Comparison of ENCODE assay signal across 9 cellular contexts in the genomic region with DNA sequence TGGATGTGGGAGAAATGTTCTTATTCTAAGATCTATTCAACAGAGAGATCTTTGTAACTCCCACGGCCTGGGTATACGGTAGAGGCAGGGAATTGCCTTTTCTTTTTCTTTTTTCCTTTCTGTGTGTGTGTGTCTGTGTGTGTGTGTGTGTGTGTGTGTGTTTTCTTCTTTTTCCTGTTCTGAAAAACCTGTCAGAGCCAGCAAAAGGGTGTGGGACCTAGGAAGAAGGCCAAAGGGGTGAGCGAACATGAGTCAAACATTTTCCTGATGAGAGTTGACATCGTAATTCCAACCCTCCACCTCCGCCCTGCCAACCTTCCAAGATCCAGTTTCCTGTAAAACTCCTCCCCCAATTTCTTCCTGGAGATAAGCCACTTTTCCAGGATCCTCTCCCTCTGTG. TPM values are rescaled to one million over a fixed set of nuclear protein-coding genes. Genes with fewer than 3 reads are reported as not detected.
DNase-seq lines count a peak whose midpoint lies in the region; ATAC-seq and TF ChIP-seq lines count a peak whose summit lies in the region.
"Had no signal": no experiment of that assay in that cellular context is flagged by ENCODE, and none has a peak within 500 bp of the region (broad histone marks: within the 10 kb centered on the region; RNA-seq: fewer than 3 reads in every experiment).

No MANE protein-coding gene starts in this region.

- no TSS peak for BruUV-seq in PC-9 (replicated peaks; lab: Mats Ljungman, UMichigan)

- no peaks in the 10 kb centered on the region for H3K36me3 ChIP-seq in ACC112 (ENCODE audit: insufficient read depth, low read length)
- H3K36me3 ChIP-seq in PC-9 (ENCODE audit: low read depth), result 0 out of 2 replicates have a peak, but pooled peaks cover 4% of the 10 kb centered on the region
- no peaks in the 10 kb centered on the region for H3K36me3 ChIP-seq in fibroblast of lung (ENCODE audit: control insufficient read depth, insufficient read depth, low read length)

- intact Hi-C loops in PC-9 (cut with micrococcal nuclease; ENCODE audit: unreplicated experiment), result loop anchor here (2.0 to 10.0 kb wide), 2 partner anchors 16 to 148 kb away; no protein-coding TSS in a partner anchor

- peaks cover 33% of the 10 kb centered on the region for H3K27me3 Mint-ChIP-seq in neural crest cell (ENCODE audit: low read depth)

- H3K9me3 Mint-ChIP-seq in neural crest cell, result no peaks in the 10 kb centered on the region

- H3F3A ChIP-seq in PC-9 (ENCODE audit: insufficient read depth, low read depth), result peaks cover 15% of the 10 kb centered on the region; the same call in 1 of the 2 replicates

- H3K9me3 ChIP-seq in PC-9 (ENCODE audit: insufficient read depth, low read depth), result no peaks in the 10 kb centered on the region
- no peaks in the 10 kb centered on the region for H3K9me3 ChIP-seq in fibroblast of lung (ENCODE audit: control insufficient read depth, insufficient read depth, low read depth, low read length)

- no peak overlapping the region for H3K9ac ChIP-seq in fibroblast of lung (ENCODE audit: insufficient read depth, low read length)

- no peaks in the 10 kb centered on the region for H3K27me3 ChIP-seq in ACC112 (ENCODE audit: insufficient read depth, low read length)
- no peaks in the 10 kb centered on the region for H3K27me3 ChIP-seq in PC-9 (ENCODE audit: insufficient read depth, low read depth)
- H3K27me3 ChIP-seq in fibroblast of lung (ENCODE audit: control insufficient read depth, insufficient read depth, low read length), result no peaks in the 10 kb centered on the region

- DNase-seq in PC-9 (peak; percentile 42 to 71), fibroblast of lung (ENCODE audit: low read depth in 2 of 2) (peak; percentile 80 to 82), neural crest cell (ENCODE audit: low read depth, low spot score) (no peak), COLO668 (lab: John Stamatoyannopoulos, UW; ENCODE audit: unreplicated experiment) (no peak), HK-2 (ENCODE audit: unreplicated experiment) (no peak), DMS153 treated with DMSO at 0.1 percent for 48 hours (lab: John Stamatoyannopoulos, UW; ENCODE audit: unreplicated experiment) (no peak)
- DNase-seq: NCI-H1436 had no signal

- TF ChIP-seq CTCF in PC-9 (conservative IDR thresholded peaks at IDR 0.05) (no peak), fibroblast of lung (conservative IDR thresholded peaks at IDR 0.05 in 1 of 2, IDR thresholded peaks at IDR 0.05 in 1 of 2; ENCODE audit: low read depth in 1 of 2, low read length in 2 of 2) (no peak), neural crest cell (conservative IDR thresholded peaks at IDR 0.05) (no peak)

- no peaks in the 10 kb centered on the region for H3K36me3 Mint-ChIP-seq in neural crest cell (ENCODE audit: low read depth)

- ATAC-seq in GM18907 (IDR thresholded peaks at IDR 0.05; ENCODE audit: unreplicated experiment), result no peak

- CTCF ChIA-PET in PC-9 (lab: Charles Lee), result no interaction called here

- peak overlapping the region; percentile 29; the same call in 1 of the 2 replicates for H3K4me3 ChIP-seq in ACC112 (ENCODE audit: low read depth, low read length)
- H3K4me3 ChIP-seq in PC-9, result no peak overlapping the region
- H3K4me3 ChIP-seq in fibroblast of lung (replicated peaks in 1 of 4; ENCODE audit: control extremely low read depth in 1 of 4, insufficient read depth in 1 of 4, low read depth in 3 of 4, low read length in 4 of 4), result no peak overlapping the region

- H3K27ac Mint-ChIP-seq in neural crest cell (ENCODE audit: unreplicated experiment), result no peak overlapping the region

- no peaks in the 10 kb centered on the region for H4K20me1 ChIP-seq in PC-9 (ENCODE audit: insufficient read depth)
- no peaks in the 10 kb centered on the region for H4K20me1 ChIP-seq in fibroblast of lung (ENCODE audit: control insufficient read depth, extremely low read depth, insufficient read depth, low read length)

- H3K4me2 ChIP-seq in PC-9, result peak overlapping the region; percentile 66
- H3K4me2 ChIP-seq in fibroblast of lung (ENCODE audit: extremely low read depth, insufficient read depth, low read length), result peak overlapping the region; percentile 16

- peaks cover 21% of the 10 kb centered on the region for H3K79me2 ChIP-seq in ACC112 (ENCODE audit: control insufficient read depth, insufficient read depth, low read length, unreplicated experiment)
- H3K79me2 ChIP-seq in PC-9 (ENCODE audit: low read depth), result peaks cover 20% of the 10 kb centered on the region
- peaks cover 20% of the 10 kb centered on the region for H3K79me2 ChIP-seq in fibroblast of lung (ENCODE audit: control insufficient read depth, insufficient read depth, low read length)

- peak overlapping the region; percentile 48 for H3K4me3 Mint-ChIP-seq in neural crest cell

- H2AFZ ChIP-seq in ACC112 (ENCODE audit: low read length, unreplicated experiment) (peak overlapping the region; percentile 53), PC-9 (peak overlapping the region; percentile 68; the same call in 1 of the 2 replicates), fibroblast of lung (ENCODE audit: low read length) (no peak overlapping the region)

- peak overlapping the region; percentile 100 for H3K27ac ChIP-seq in ACC112 (ENCODE audit: low read depth, low read length)
- H3K27ac ChIP-seq in PC-9, result peak overlapping the region; percentile 73
- H3K27ac ChIP-seq in fibroblast of lung (ENCODE audit: insufficient read depth, low read length), result peak overlapping the region; percentile 49

- peaks cover 29% of the 10 kb centered on the region for H3K4me1 ChIP-seq in ACC112 (ENCODE audit: control insufficient read depth, insufficient read depth, low read length, unreplicated experiment)
- H3K4me1 ChIP-seq in PC-9 (replicated peaks; ENCODE audit: insufficient read depth), result peaks cover 36% of the 10 kb centered on the region
- H3K4me1 ChIP-seq in fibroblast of lung (ENCODE audit: control insufficient read depth, extremely low read depth, insufficient read depth, low read length), result peaks cover 14% of the 10 kb centered on the region

- H3K4me1 Mint-ChIP-seq in neural crest cell, result peaks cover 24% of the 10 kb centered on the region

- H3K9me2 ChIP-seq in PC-9 (ENCODE audit: insufficient read depth), result no peaks in the 10 kb centered on the region

- POLR2A ChIA-PET in PC-9 (lab: Charles Lee; ENCODE audit: unreplicated experiment), result no interaction called here

RNA-seq across cellular contexts. Expression of a gene that starts 2.8 kb away (rescaled TPM):
- total RNA-seq in PC-9 (2021) (8.7 and 12.1 TPM in 2 replicates), fibroblast of lung (48.8 and 52.0 TPM in 2 replicates), neural crest cell (9.5 and 10.4 TPM in 2 replicates)
- polyA plus RNA-seq in fibroblast of lung, result 32.1 and 39.4 TPM in 2 replicates
- polyA plus RNA-seq in fibroblast of lung (2012), result 22.7 and 29.0 TPM in 2 replicates
- polyA minus RNA-seq in fibroblast of lung (ENCODE audit: low replicate concordance), result 0.82 and 3.2 TPM in 2 replicates

RNA-seq across cellular contexts. Expression of a gene that starts 32.8 kb away (rescaled TPM):
- total RNA-seq in PC-9 (2021) (not detected in 2 replicates), fibroblast of lung (0.33 TPM in 1 of 2 replicates, not detected in the other), neural crest cell (not detected in 2 replicates)
- 0.05 and 0.15 TPM in 2 replicates for polyA plus RNA-seq in fibroblast of lung
- 0.25 and 0.29 TPM in 2 replicates for polyA plus RNA-seq in fibroblast of lung (2012)
- not detected in 2 replicates for polyA minus RNA-seq in fibroblast of lung (ENCODE audit: low replicate concordance)

Comparison
In these comparisons a context has a peak if more than half of its experiments do, and no peak if none do; other contexts are left out.
1. H3K27ac ChIP-seq: peak in every context shown above with its lines; median percentile 100 in ACC112; 73 in PC-9; 49 in fibroblast of lung.
2. DNase-seq: peak in PC-9 (2 of 2) and fibroblast of lung (2 of 2); none in neural crest cell (single experiment), COLO668 (single experiment), HK-2 (single experiment) and DMS153 treated with DMSO at 0.1 percent for 48 hours (single experiment).